ENCODE assay signal across 8 cellular contexts in the genomic region with DNA sequence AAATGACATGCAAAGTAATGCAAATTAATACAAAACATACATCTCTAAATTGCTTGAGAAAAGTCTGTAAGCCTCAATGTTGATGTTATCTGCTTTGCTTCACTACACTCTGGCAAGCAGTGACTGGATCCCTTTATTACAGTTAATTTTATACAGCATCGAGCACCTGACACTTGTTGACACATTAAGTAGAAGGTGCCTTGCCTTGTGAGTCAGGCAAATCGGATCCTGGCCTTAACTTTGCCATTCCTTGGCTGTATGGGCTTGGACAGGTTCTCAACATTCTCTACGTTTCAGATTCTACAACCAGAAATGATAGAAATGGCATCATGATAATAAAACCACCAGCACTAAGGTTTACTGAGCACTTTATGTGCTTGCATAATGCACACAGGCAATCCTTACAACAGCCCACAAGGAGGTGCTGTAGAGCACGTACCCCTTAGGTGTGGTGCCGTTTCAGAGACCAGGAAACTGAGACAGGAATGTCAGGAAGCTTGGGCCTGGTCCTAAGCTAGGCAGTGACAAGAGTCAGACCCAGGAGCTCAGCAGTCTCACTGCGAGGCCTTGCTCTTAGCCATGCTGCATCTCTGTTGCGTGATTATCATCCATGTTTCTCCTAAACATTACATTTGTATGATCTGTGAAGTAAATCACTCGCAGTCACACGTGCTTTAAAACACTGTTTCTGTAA. TPM values are rescaled to one million over a fixed set of nuclear protein-coding genes. Genes with fewer than 3 reads are reported as not detected.
DNase-seq lines count a peak whose midpoint lies in the region; ATAC-seq and TF ChIP-seq lines count a peak whose summit lies in the region.

No MANE protein-coding gene starts in this region.

- intact Hi-C loops in PC-9 (cut with micrococcal nuclease; ENCODE audit: unreplicated experiment) (loop anchor here (5.0 to 10.0 kb wide), 2 partner anchors 102 to 285 kb away; a partner anchor contains a TSS), prostate gland (cut with DNase I) (loop anchor here (5.0 kb wide), 1 partner anchor 463 kb away; a partner anchor contains a TSS)

- no peak for TF ChIP-seq POLR2A in prostate gland (IDR thresholded peaks at IDR 0.05)

- H3K79me2 ChIP-seq in PC-9 (ENCODE audit: low read depth) = no peaks in the 10 kb centered on the region

- H3K27me3 ChIP-seq in BJ (ENCODE audit: control insufficient read depth, insufficient read depth, low read length) (no peaks in the 10 kb centered on the region), PC-9 (ENCODE audit: insufficient read depth, low read depth) (no peaks in the 10 kb centered on the region), prostate gland (replicated peaks; ENCODE audit: insufficient read depth) (no peaks in the 10 kb centered on the region)

- no peak overlapping the region for H3K4me2 ChIP-seq in PC-9

- WGBS in prostate gland = 50% methylated on average over 9 of the region's 9 CpGs

- POLR2A ChIA-PET in BJ (lab: Charles Lee) (no interaction called here), HEK293 (lab: Yijun Ruan, JAX) (no interaction called here), PC-9 (lab: Charles Lee; ENCODE audit: unreplicated experiment) (interaction anchor here (0.6 kb wide), 1 partner anchor 11 kb away, joined by 11 read pairs; no protein-coding TSS in a partner anchor)

- no peak for ATAC-seq in HG03139 (IDR thresholded peaks at IDR 0.05; ENCODE audit: unreplicated experiment)

- 0 out of 2 replicates have a peak, but pooled peaks cover 3% of the 10 kb centered on the region for H3K36me3 ChIP-seq in BJ (ENCODE audit: control insufficient read depth, insufficient read depth, low read length)
- H3K36me3 ChIP-seq in HEK293 (ENCODE audit: control insufficient read depth in 2 of 2, insufficient read depth in 1 of 2, low read length in 2 of 2) = peaks cover 0 to 4% of the 10 kb centered on the region in 2 experiments; a peak in 1 of 3 replicates
- no peaks in the 10 kb centered on the region for H3K36me3 ChIP-seq in PC-9 (ENCODE audit: low read depth)
- no peaks in the 10 kb centered on the region for H3K36me3 ChIP-seq in prostate gland

- H3F3A ChIP-seq in PC-9 (ENCODE audit: insufficient read depth, low read depth) = peaks cover 9% of the 10 kb centered on the region; the same call in 1 of the 2 replicates

- CTCF ChIA-PET in BJ (lab: Yijun Ruan, JAX) = interaction anchor here (0.6 to 2.9 kb wide), 30 partner anchors 8 to 667 kb away, joined by 3 to 16 read pairs (median 4); a partner anchor contains a TSS
- CTCF ChIA-PET in HEK293 (lab: Yijun Ruan, JAX) = interaction anchor here (0.5 to 2.5 kb wide), 37 partner anchors 8 to 778 kb away, joined by 3 to 16 read pairs (median 3); a partner anchor contains a TSS
- CTCF ChIA-PET in PC-9 (lab: Charles Lee) = interaction anchor here (0.6 to 1.2 kb wide), 4 partner anchors 13 to 187 kb away, joined by 3 to 24 read pairs (median 4); a partner anchor contains a TSS

- H3K9me2 ChIP-seq in PC-9 (ENCODE audit: insufficient read depth) = no peaks in the 10 kb centered on the region

- peak; percentile 80 for TF ChIP-seq CTCF in BJ (IDR thresholded peaks at IDR 0.05; ENCODE audit: insufficient read depth, low read depth, low read length)
- peak; percentile 33; the same call in 1 of the 2 replicates for TF ChIP-seq CTCF in HEK293 (tag by site-specific recombination; IDR thresholded peaks at IDR 0.05)
- TF ChIP-seq CTCF in PC-9 (conservative IDR thresholded peaks at IDR 0.05) = peak; percentile 82
- peak; percentile 75 for TF ChIP-seq CTCF in fibroblast of the aortic adventitia (IDR thresholded peaks at IDR 0.05; ENCODE audit: insufficient read depth, low read length)
- TF ChIP-seq CTCF in prostate gland (IDR thresholded peaks at IDR 0.05) = peak in 3 of 4 experiments; percentile 39 to 66 (median 41)

- no TSS peak for BruUV-seq in PC-9 (replicated peaks; lab: Mats Ljungman, UMichigan)

- DNase-seq in BJ (ENCODE audit: low read depth) = no peak
- DNase-seq in PC-9 = peak; percentile 43 to 67
- peak; percentile 25 for DNase-seq in activated T-helper 1 cell treated with Interleukin-2 at 50 U/mL for 16 hours (ENCODE audit: low read depth)
- peak; percentile 65 for DNase-seq in fibroblast of the aortic adventitia (ENCODE audit: low read depth)
- DNase-seq in prostate gland (ENCODE audit: low spot score) = peak; percentile 28
- no peak for DNase-seq in NCI-H2171 treated with DMSO at 0.1 percent for 48 hours (lab: John Stamatoyannopoulos, UW)

- H3K4me3 ChIP-seq in BJ (ENCODE audit: low read depth, low read length) (no peak overlapping the region), HEK293 (ENCODE audit: low read depth, low read length) (no peak overlapping the region), PC-9 (no peak overlapping the region), fibroblast of the aortic adventitia (ENCODE audit: low read depth, low read length) (no peak overlapping the region), prostate gland (no peak overlapping the region)

- no peak overlapping the region for H2AFZ ChIP-seq in PC-9

- no peaks in the 10 kb centered on the region for H3K9me3 ChIP-seq in HEK293 (ENCODE audit: control insufficient read depth, insufficient read depth, low read depth, low read length)
- H3K9me3 ChIP-seq in PC-9 (ENCODE audit: insufficient read depth, low read depth) = no peaks in the 10 kb centered on the region; the same call in 1 of the 2 replicates
- H3K9me3 ChIP-seq in prostate gland = no peaks in the 10 kb centered on the region

- H3K27ac ChIP-seq in HEK293 (ENCODE audit: extremely low read depth, low read depth, low read length) = no peak overlapping the region
- H3K27ac ChIP-seq in PC-9 = no peak overlapping the region
- H3K27ac ChIP-seq in prostate gland = no peak overlapping the region

- H4K20me1 ChIP-seq in PC-9 (ENCODE audit: insufficient read depth) = no peaks in the 10 kb centered on the region

- H3K4me1 ChIP-seq in HEK293 (ENCODE audit: control insufficient read depth, insufficient read depth, low read length) (peaks cover 7% of the 10 kb centered on the region), PC-9 (replicated peaks; ENCODE audit: insufficient read depth) (peaks cover 16% of the 10 kb centered on the region), prostate gland (replicated peaks) (peaks cover 3% of the 10 kb centered on the region)

TF ChIP-seq in HEK293, 187 proteins besides CTCF, POLR2A, EP300 and RAD21 (continues in another document):
- TF ChIP-seq ZNF654 (tag by site-specific recombination; IDR thresholded peaks at IDR 0.05; ENCODE audit: low read depth) = peak; percentile 32
- TF ChIP-seq, protein P1, sequence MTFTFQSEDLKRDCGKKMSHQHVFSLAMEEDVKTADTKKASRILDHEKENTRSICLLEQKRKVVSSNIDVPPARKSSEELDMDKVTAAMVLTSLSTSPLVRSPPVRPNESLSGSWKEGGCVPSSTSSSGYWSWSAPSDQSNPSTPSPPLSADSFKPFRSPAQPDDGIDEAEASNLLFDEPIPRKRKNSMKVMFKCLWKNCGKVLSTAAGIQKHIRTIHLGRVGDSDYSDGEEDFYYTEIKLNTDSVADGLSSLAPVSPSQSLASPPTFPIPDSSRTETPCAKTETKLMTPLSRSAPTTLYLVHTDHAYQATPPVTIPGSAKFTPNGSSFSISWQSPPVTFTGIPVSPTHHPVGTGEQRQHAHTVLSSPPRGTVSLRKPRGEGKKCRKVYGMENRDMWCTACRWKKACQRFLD (tag by site-specific recombination; IDR thresholded peaks at IDR 0.05) = no peak
- TF ChIP-seq, protein P2, sequence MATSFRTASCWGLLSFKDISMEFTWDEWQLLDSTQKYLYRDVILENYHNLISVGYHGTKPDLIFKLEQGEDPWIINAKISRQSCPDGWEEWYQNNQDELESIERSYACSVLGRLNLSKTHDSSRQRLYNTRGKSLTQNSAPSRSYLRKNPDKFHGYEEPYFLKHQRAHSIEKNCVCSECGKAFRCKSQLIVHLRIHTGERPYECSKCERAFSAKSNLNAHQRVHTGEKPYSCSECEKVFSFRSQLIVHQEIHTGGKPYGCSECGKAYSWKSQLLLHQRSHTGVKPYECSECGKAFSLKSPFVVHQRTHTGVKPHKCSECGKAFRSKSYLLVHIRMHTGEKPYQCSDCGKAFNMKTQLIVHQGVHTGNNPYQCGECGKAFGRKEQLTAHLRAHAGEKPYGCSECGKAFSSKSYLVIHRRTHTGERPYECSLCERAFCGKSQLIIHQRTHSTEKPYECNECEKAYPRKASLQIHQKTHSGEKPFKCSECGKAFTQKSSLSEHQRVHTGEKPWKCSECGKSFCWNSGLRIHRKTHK (tag by site-specific recombination; IDR thresholded peaks at IDR 0.05) = no peak
- TF ChIP-seq ZBTB48 (tag by site-specific recombination; IDR thresholded peaks at IDR 0.05) = peak; percentile 18; the same call in 1 of the 2 replicates
- TF ChIP-seq ZNF785 (tag by site-specific recombination; IDR thresholded peaks at IDR 0.05) = peak; percentile 96
- peak; percentile 57; the same call in 1 of the 2 replicates for TF ChIP-seq ZNF2 (tag by site-specific recombination; IDR thresholded peaks at IDR 0.05)
- TF ChIP-seq ZNF664 (tag by site-specific recombination; IDR thresholded peaks at IDR 0.05) = peak; percentile 29; the same call in 1 of the 2 replicates
- TF ChIP-seq ZNF660 (tag by site-specific recombination; IDR thresholded peaks at IDR 0.05) = 0 out of 2 replicates have a peak, but pooled peaks have one; percentile 68
- peak; percentile 96 for TF ChIP-seq SCRT2 (tag by site-specific recombination; IDR thresholded peaks at IDR 0.05)
- TF ChIP-seq SCRT1 (tag by site-specific recombination; IDR thresholded peaks at IDR 0.05; ENCODE audit: borderline replicate concordance) = peak; percentile 83
- peak; percentile 100 for TF ChIP-seq ZSCAN16 (tag by site-specific recombination; IDR thresholded peaks at IDR 0.05)
- peak; percentile 87 for TF ChIP-seq ZSCAN30 (tag by site-specific recombination; IDR thresholded peaks at IDR 0.05)

RNA-seq across cellular contexts. Expression of a gene that starts 2.6 kb away (rescaled TPM):
- polyA plus RNA-seq in BJ (2011; rRNA removed) = 3.7 and 10.1 TPM in 2 replicates
- polyA minus RNA-seq in BJ (2011; rRNA and poly(A)+ RNA removed) = 5.1 and 6.5 TPM in 2 replicates
- total RNA-seq in PC-9 (2021) (1.1 and 1.4 TPM in 2 replicates), fibroblast of the aortic adventitia (ENCODE audit: low replicate concordance) (2.5 and 9.3 TPM in 2 replicates), prostate gland (1 to 10 TPM; 1.3 to 1.4 TPM)

Comparison
In these comparisons a context has a peak if more than half of its experiments do, and no peak if none do; other contexts are left out.
1. DNase-seq: peak in PC-9 (2 of 2), activated T-helper 1 cell treated with Interleukin-2 at 50 U/mL for 16 hours (single experiment), fibroblast of the aortic adventitia (single experiment) and prostate gland (single experiment); none in BJ (single experiment) and NCI-H2171 treated with DMSO at 0.1 percent for 48 hours (single experiment).
2. Peak in every context shown above with its lines, with median percentiles within 50 percentile points of each other: CTCF ChIP-seq.